ENCODE assay signal across 11 cellular contexts in genomic region chr20:22420116-22420598, GRCh38.
"Had no signal": no experiment of that assay in that cellular context is flagged by ENCODE, and none has a peak within 500 bp of the region (broad histone marks: within the 10 kb centered on the region; RNA-seq: fewer than 3 reads in every experiment).

No MANE protein-coding gene starts in this region.

- H3K4me1 ChIP-seq: HAP-1 had no signal

- FAIRE-seq: HTR-8/SVneo had no signal

- ATAC-seq: HCT116 had no signal

- H3K27ac ChIP-seq: GM23248, KMS-11 had no signal

- H3K4me3 ChIP-seq: GM23248, HAP-1 had no signal

- DNase-seq: GM23248, GOT3, H7, HFFc6, IMR-90, Karpas-422, KBM-7 had no signal

- H3K36me3 ChIP-seq: HAP-1 had no signal

- H3K9me3 ChIP-seq: HAP-1 had no signal
